Comparison of ENCODE assay signal across 33 cellular contexts in genomic region chr2:203489531-203489930, GRCh38.
"Had no signal": no experiment of that assay in that cellular context is flagged by ENCODE, and none has a peak within 500 bp of the region (broad histone marks: within the 10 kb centered on the region; RNA-seq: fewer than 3 reads in every experiment).

No MANE protein-coding gene starts in this region.

- H3K27me3 ChIP-seq: adrenal gland, body of pancreas, breast epithelium, MG63 had no signal

- H3K27ac ChIP-seq: adrenal gland, body of pancreas, breast epithelium, PC-9, VCaP had no signal

- H2AFZ ChIP-seq: PC-9 had no signal

- FAIRE-seq: astrocyte had no signal

- H3K9me3 ChIP-seq: adrenal gland, body of pancreas, breast epithelium, MG63 had no signal

- H3K4me1 ChIP-seq: body of pancreas, breast epithelium had no signal

- ATAC-seq: activated T-cell treated with anti-CD3 and anti-CD28 coated beads, Interleukin-2, amount 50 U/mL, for 4 hours; body of pancreas had no signal

- DNase-seq: activated B cell treated with CpG ODN at 0.5 μM for 24 hours; activated CD4-positive, alpha-beta memory T cell treated with anti-CD3 and anti-CD28 coated beads for 36 hours; activated CD4-positive, alpha-beta T cell treated with anti-CD3 and anti-CD28 coated beads for 4 hours; activated CD4-positive, alpha-beta T cell treated with anti-CD3 and anti-CD28 coated beads, Interleukin-2, amount 50 U/mL, for 1 hour; activated CD4-positive, CD25-positive, alpha-beta regulatory T cell treated with anti-CD3 and anti-CD28 coated beads, Interleukin-2, amount 50 U/mL, for 72 hours; activated CD8-positive, alpha-beta memory T cell treated with anti-CD3 and anti-CD28 coated beads, Interleukin-2, amount 50 U/mL, for 4 hours; activated gamma-delta T cell treated with Interleukin-2 at 50 U/mL for 16 hours; activated naive CD4-positive, alpha-beta T cell treated with anti-CD3 and anti-CD28 coated beads for 36 hours; activated T-cell treated with anti-CD3 and anti-CD28 coated beads for 4 hours; activated T-cell treated with anti-CD3 and anti-CD28 coated beads, Interleukin-2, amount 50 U/mL, for 4 hours; adrenal gland; body of pancreas; Kasumi-1; KG1; MG63; NCI-H1092; NCI-H1436 treated with DMSO at 0.1 percent for 48 hours; NCI-H1694 treated with DMSO at 0.1 percent for 48 hours; NCI-H2029; NCI-H2107; NCI-H2171; NCI-H510A; NCI-H526; NCI-H774; PC-9; Right ventricle myocardium superior; SW 1271; T-helper 1 cell; T-helper 2 cell; T-helper 9 cell had no signal

- H3K4me3 ChIP-seq: adrenal gland, body of pancreas, breast epithelium, MG63, PC-9 had no signal

- H3K36me3 ChIP-seq: breast epithelium had no signal

- H3K4me2 ChIP-seq: PC-9 had no signal
